ENCODE assay signal across 25 cellular contexts in genomic region chr14:68777644-68778043, GRCh38. TPM values are rescaled to one million over a fixed set of nuclear protein-coding genes. Genes with fewer than 3 reads are reported as not detected.
DNase-seq lines count a peak whose midpoint lies in the region; ATAC-seq and TF ChIP-seq lines count a peak whose summit lies in the region.
"Had no signal": no experiment of that assay in that cellular context is flagged by ENCODE, and none has a peak within 500 bp of the region (broad histone marks: within the 10 kb centered on the region; RNA-seq: fewer than 3 reads in every experiment).

No MANE protein-coding gene starts in this region.

- WGBS in mesenchymal stem cell: 89% methylated on average over 1 of the region's 1 CpG
- 88% methylated on average over 1 of the region's 1 CpG; no CpG with 5 or more reads in 1 of the 2 donors for WGBS in transverse colon (ENCODE audit: low coverage in 1 of 2), 2 donors

- H3K4me3 ChIP-seq in RWPE2 (ENCODE audit: severe bottlenecking) (no peak overlapping the region), mesenchymal stem cell (ENCODE audit: insufficient read depth in 1 of 2, low read depth in 1 of 2, low read length in 2 of 2) (no peak overlapping the region), transverse colon (no peak overlapping the region), foreskin fibroblast (ENCODE audit: low read depth in 1 of 2, low read length in 2 of 2) (no peak overlapping the region)
- H3K4me3 ChIP-seq: HAP-1, lung, SK-N-MC, thoracic aorta had no signal

- H3K36me3 ChIP-seq in RWPE2 (ENCODE audit: low read depth) (no peaks in the 10 kb centered on the region), mesenchymal stem cell (ENCODE audit: control insufficient read depth in 1 of 2, insufficient read depth in 2 of 2, low read depth in 1 of 2, low read length in 2 of 2) (no peaks in the 10 kb centered on the region), transverse colon (no peaks in the 10 kb centered on the region)
- H3K36me3 ChIP-seq: HAP-1, thoracic aorta had no signal

- no peak overlapping the region for H2BK12ac ChIP-seq in mesenchymal stem cell (ENCODE audit: low read length in 2 of 2)

- H3K23ac ChIP-seq in mesenchymal stem cell (ENCODE audit: low read length in 2 of 2): no peak overlapping the region

- ATAC-seq in activated CD8-positive, alpha-beta memory T cell treated with anti-CD3 and anti-CD28 coated beads, Interleukin-2, amount 10 ng/mL, durations not matched to agents 7 days and 5 days: no peak
- ATAC-seq in RWPE2 (ENCODE audit: low read depth): no peak
- no peak for ATAC-seq in HG02884 (IDR thresholded peaks at IDR 0.05; ENCODE audit: unreplicated experiment)
- ATAC-seq: activated CD8-positive, alpha-beta T cell treated with anti-CD3 and anti-CD28 coated beads, Interleukin-2, amount 10 ng/mL, durations not matched to agents 7 days and 5 days had no signal

- H3K27ac ChIP-seq in RWPE2 (ENCODE audit: poor library complexity, severe bottlenecking) (peak overlapping the region; percentile 99), mesenchymal stem cell (ENCODE audit: low read length, poor library complexity, severe bottlenecking) (no peak overlapping the region), transverse colon (peak overlapping the region; percentile 97 to 100 (median 98))
- H3K27ac ChIP-seq: SK-N-MC, thoracic aorta had no signal

- H3K9me3 Mint-ChIP-seq in activated CD8-positive, alpha-beta memory T cell treated with anti-CD3 and anti-CD28 coated beads, Interleukin-2, amount 10 ng/mL, durations not matched to agents 7 days and 5 days (ENCODE audit: low read depth): peaks cover 3% of the 10 kb centered on the region

- peak; percentile 28 for DNase-seq in activated CD8-positive, alpha-beta memory T cell treated with anti-CD3 and anti-CD28 coated beads for 24 hours
- no peak for DNase-seq in activated CD8-positive, alpha-beta memory T cell treated with anti-CD3 and anti-CD28 coated beads, Interleukin-2, amount 10 ng/mL, durations not matched to agents 7 days and 5 days
- DNase-seq in RWPE2 (ENCODE audit: low spot score): no peak
- DNase-seq in mesenchymal stem cell: no peak
- DNase-seq in transverse colon: no peak
- no peak for DNase-seq in HEK293T (ENCODE audit: extremely low spot score)
- DNase-seq in foreskin fibroblast: no peak
- DNase-seq: activated CD4-positive, alpha-beta T cell treated with anti-CD3 and anti-CD28 coated beads for 1 hour; activated CD8-positive, alpha-beta T cell treated with anti-CD3 and anti-CD28 coated beads, Interleukin-2, amount 10 ng/mL, durations not matched to agents 7 days and 5 days; activated gamma-delta T cell; activated T-cell treated with anti-CD3 and anti-CD28 coated beads, Interleukin-2, amount 50 U/mL, for 24 hours; AML-193; DMS79; GDM1; glutamatergic neuron; NCI-H82; stimulated activated naive CD4-positive, alpha-beta T cell treated with Interleukin-2 at 50 U/mL for 16 hours had no signal

- H2BK5ac ChIP-seq in mesenchymal stem cell (ENCODE audit: low read depth, low read length, poor library complexity, severe bottlenecking): no peak overlapping the region

- no peak overlapping the region for H4K8ac ChIP-seq in mesenchymal stem cell (ENCODE audit: low read length)

- POLR2A ChIA-PET in HEK293T (lab: Yijun Ruan, JAX): interaction anchor here (1.3 kb wide), 1 partner anchor 16 kb away, joined by 4 read pairs; the partner anchor contains the start of gene ZFP36L1

- H3K27ac Mint-ChIP-seq in activated CD8-positive, alpha-beta memory T cell treated with anti-CD3 and anti-CD28 coated beads, Interleukin-2, amount 10 ng/mL, durations not matched to agents 7 days and 5 days: no peak overlapping the region
- H3K27ac Mint-ChIP-seq: activated CD8-positive, alpha-beta T cell treated with anti-CD3 and anti-CD28 coated beads, Interleukin-2, amount 10 ng/mL, durations not matched to agents 7 days and 5 days; activated T-cell treated with anti-CD3 and anti-CD28 coated beads, Interleukin-2, amount 50 U/mL, for 24 hours; progenitor cell of endocrine pancreas had no signal

- H3K18ac ChIP-seq in mesenchymal stem cell (ENCODE audit: low read depth in 1 of 2, low read length in 2 of 2): no peak overlapping the region

- H3K14ac ChIP-seq in mesenchymal stem cell (ENCODE audit: low read length in 2 of 2): no peak overlapping the region

- H3K27me3 ChIP-seq in RWPE2 (ENCODE audit: insufficient read depth, poor library complexity, severe bottlenecking) (no peaks in the 10 kb centered on the region), mesenchymal stem cell (ENCODE audit: control insufficient read depth in 1 of 2, insufficient read depth in 1 of 2, low read length in 2 of 2) (no peaks in the 10 kb centered on the region), transverse colon (no peaks in the 10 kb centered on the region)

- peak overlapping the region; percentile 37 for H2BK120ac ChIP-seq in mesenchymal stem cell (ENCODE audit: low read depth, low read length)

- CTCF ChIA-PET in activated CD8-positive, alpha-beta memory T cell treated with anti-CD3 and anti-CD28 coated beads, Interleukin-2, amount 10 ng/mL, durations not matched to agents 7 days and 5 days (lab: Charles Lee): no interaction called here
- CTCF ChIA-PET in HEK293T (lab: Yijun Ruan, JAX): no interaction called here

- H3K27me3 Mint-ChIP-seq in activated CD8-positive, alpha-beta memory T cell treated with anti-CD3 and anti-CD28 coated beads, Interleukin-2, amount 10 ng/mL, durations not matched to agents 7 days and 5 days: no peaks in the 10 kb centered on the region
- H3K27me3 Mint-ChIP-seq: activated T-cell treated with anti-CD3 and anti-CD28 coated beads, Interleukin-2, amount 50 U/mL, for 24 hours; progenitor cell of endocrine pancreas had no signal

- no peak overlapping the region for H3K9ac ChIP-seq in mesenchymal stem cell (ENCODE audit: low read length)

- no peak overlapping the region for H3K4me2 ChIP-seq in mesenchymal stem cell (ENCODE audit: low read length, poor library complexity, severe bottlenecking)

- intact Hi-C loops in transverse colon (cut with DNase I; ENCODE audit: low total_unique reads): no loop called here

- H3K9me3 ChIP-seq in RWPE2 (ENCODE audit: severe bottlenecking) (no peaks in the 10 kb centered on the region), mesenchymal stem cell (ENCODE audit: control insufficient read depth, low read length) (peaks cover 7% of the 10 kb centered on the region), transverse colon (no peaks in the 10 kb centered on the region)
- H3K9me3 ChIP-seq: HAP-1, thoracic aorta had no signal

- H3K4me1 Mint-ChIP-seq in activated CD8-positive, alpha-beta memory T cell treated with anti-CD3 and anti-CD28 coated beads, Interleukin-2, amount 10 ng/mL, durations not matched to agents 7 days and 5 days: peaks cover 44% of the 10 kb centered on the region

- H3K36me3 Mint-ChIP-seq in activated CD8-positive, alpha-beta memory T cell treated with anti-CD3 and anti-CD28 coated beads, Interleukin-2, amount 10 ng/mL, durations not matched to agents 7 days and 5 days: peaks cover 8% of the 10 kb centered on the region
- H3K36me3 Mint-ChIP-seq: brain had no signal

- TF ChIP-seq POLR2A in transverse colon (IDR thresholded peaks at IDR 0.05): no peak

- peaks cover 2% of the 10 kb centered on the region for H3K79me1 ChIP-seq in mesenchymal stem cell (replicated peaks; ENCODE audit: low read length, poor library complexity, severe bottlenecking)

- H2AFZ ChIP-seq in mesenchymal stem cell (ENCODE audit: low read depth, low read length): no peak overlapping the region

- no peak for TF ChIP-seq CTCF in RWPE2 (IDR thresholded peaks at IDR 0.05; ENCODE audit: poor library complexity, severe bottlenecking)
- no peak for TF ChIP-seq CTCF in transverse colon (IDR thresholded peaks at IDR 0.05)
- TF ChIP-seq CTCF in foreskin fibroblast (IDR thresholded peaks at IDR 0.05; ENCODE audit: low read depth, low read length): no peak

- no peak overlapping the region for H3K4ac ChIP-seq in mesenchymal stem cell (ENCODE audit: low read depth in 1 of 2, low read length in 2 of 2)

- in situ Hi-C loops in transverse colon (cut with MboI; ENCODE audit: low pct_ligation_motif_present in 1 of 4, low pct_unique_long_range_greater_than_20kb in 1 of 4, low sequenced_read_pairs in 3 of 4): no loop called here

- TF ChIP-seq EP300 in transverse colon (IDR thresholded peaks at IDR 0.05; ENCODE audit: low read depth): no peak

- no peak overlapping the region for H4K91ac ChIP-seq in mesenchymal stem cell (ENCODE audit: low read length)

- peak overlapping the region; percentile 18 for H2AK5ac ChIP-seq in mesenchymal stem cell (ENCODE audit: low read length, severe bottlenecking)

- no peak overlapping the region for H3K4me3 Mint-ChIP-seq in activated CD8-positive, alpha-beta memory T cell treated with anti-CD3 and anti-CD28 coated beads, Interleukin-2, amount 10 ng/mL, durations not matched to agents 7 days and 5 days
- H3K4me3 Mint-ChIP-seq: activated CD8-positive, alpha-beta T cell treated with anti-CD3 and anti-CD28 coated beads, Interleukin-2, amount 10 ng/mL, durations not matched to agents 7 days and 5 days; activated T-cell treated with anti-CD3 and anti-CD28 coated beads, Interleukin-2, amount 50 U/mL, for 24 hours; T-helper 1 cell treated with Interleukin-12 subunit alpha and Interleukin-12 subunit beta and Interleukin-4 antibody, amounts not matched to agents 30 μg/mL and 1 μg/mL, for 36 hours had no signal

- H3K4me1 ChIP-seq in RWPE2 (ENCODE audit: insufficient read depth, poor library complexity, severe bottlenecking) (peaks cover 35% of the 10 kb centered on the region), mesenchymal stem cell (ENCODE audit: control insufficient read depth, insufficient read depth, low read depth, low read length) (peaks cover 27% of the 10 kb centered on the region), transverse colon (peaks cover 32 to 46% (median 38%) of the 10 kb centered on the region in 4 donors)

- peak overlapping the region; percentile 44 for H2BK15ac ChIP-seq in mesenchymal stem cell (ENCODE audit: low read depth, poor library complexity, severe bottlenecking)

TF ChIP-seq in HEK293T, 16 proteins besides CTCF, POLR2A, EP300 and RAD21 (continues in another document):
- TF ChIP-seq HDGF (IDR thresholded peaks at IDR 0.05; ENCODE audit: borderline replicate concordance): no peak
- TF ChIP-seq SP1 (IDR thresholded peaks at IDR 0.05): no peak
- TF ChIP-seq SUZ12 (IDR thresholded peaks at IDR 0.05): no peak
- no peak for TF ChIP-seq ELF4 (IDR thresholded peaks at IDR 0.05)
- no peak for TF ChIP-seq NFRKB (IDR thresholded peaks at IDR 0.05)
- no peak for TF ChIP-seq ZNF384 (IDR thresholded peaks at IDR 0.05)
- TF ChIP-seq FOXA1 (IDR thresholded peaks at IDR 0.05): no peak
- no peak for TF ChIP-seq FOXM1 (IDR thresholded peaks at IDR 0.05; ENCODE audit: borderline replicate concordance)

RNA-seq across cellular contexts. Expression of gene ZFP36L1, which starts 15.2 kb away (rescaled TPM):
- total RNA-seq in activated CD8-positive, alpha-beta memory T cell treated with anti-CD3 and anti-CD28 coated beads, Interleukin-2, amount 10 ng/mL, durations not matched to agents 7 days and 5 days: 10 to 100 TPM; 53.6 to 85.6 TPM
- 407 TPM for polyA plus RNA-seq in mesenchymal stem cell (2013, experiment 1 of 2)
- 408 TPM for polyA plus RNA-seq in mesenchymal stem cell (2013, experiment 2 of 2)
- 100 to 1,000 TPM; 180 to 712 (median 266) TPM for total RNA-seq in transverse colon
